ENCODE assay signal across 8 cellular contexts in genomic region chr17:59565171-59565958, GRCh38. TPM values are rescaled to one million over a fixed set of nuclear protein-coding genes. Genes with fewer than 3 reads are reported as not detected.
A peak's percentile ranks its signal among the peaks of the same experiment; 100 is the strongest.
DNase-seq lines count a peak whose midpoint lies in the region; ATAC-seq and TF ChIP-seq lines count a peak whose summit lies in the region.

A gene with protein sequence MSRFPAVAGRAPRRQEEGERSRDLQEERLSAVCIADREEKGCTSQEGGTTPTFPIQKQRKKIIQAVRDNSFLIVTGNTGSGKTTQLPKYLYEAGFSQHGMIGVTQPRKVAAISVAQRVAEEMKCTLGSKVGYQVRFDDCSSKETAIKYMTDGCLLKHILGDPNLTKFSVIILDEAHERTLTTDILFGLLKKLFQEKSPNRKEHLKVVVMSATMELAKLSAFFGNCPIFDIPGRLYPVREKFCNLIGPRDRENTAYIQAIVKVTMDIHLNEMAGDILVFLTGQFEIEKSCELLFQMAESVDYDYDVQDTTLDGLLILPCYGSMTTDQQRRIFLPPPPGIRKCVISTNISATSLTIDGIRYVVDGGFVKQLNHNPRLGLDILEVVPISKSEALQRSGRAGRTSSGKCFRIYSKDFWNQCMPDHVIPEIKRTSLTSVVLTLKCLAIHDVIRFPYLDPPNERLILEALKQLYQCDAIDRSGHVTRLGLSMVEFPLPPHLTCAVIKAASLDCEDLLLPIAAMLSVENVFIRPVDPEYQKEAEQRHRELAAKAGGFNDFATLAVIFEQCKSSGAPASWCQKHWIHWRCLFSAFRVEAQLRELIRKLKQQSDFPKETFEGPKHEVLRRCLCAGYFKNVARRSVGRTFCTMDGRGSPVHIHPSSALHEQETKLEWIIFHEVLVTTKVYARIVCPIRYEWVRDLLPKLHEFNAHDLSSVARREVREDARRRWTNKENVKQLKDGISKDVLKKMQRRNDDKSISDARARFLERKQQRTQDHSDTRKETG (plus strand): TSS chr17:59565610. CDS start chr17:59565672, 62 bp downstream.

- no peaks in the 10 kb centered on the region for H3K36me3 ChIP-seq in PC-3 (ENCODE audit: low read depth, low read length)

- H3K9ac ChIP-seq in PC-3 (ENCODE audit: low read length): peak within 1 kb of the TSS; percentile 59

- intact Hi-C loops in PC-3 (cut with micrococcal nuclease): loop anchor here (1.0 kb wide), 1 partner anchor 54 kb away; the partner anchor contains the start of gene CLTC

- peaks cover 8% of the 10 kb centered on the region for H3K4me1 ChIP-seq in PC-3 (ENCODE audit: insufficient read depth, low read length)

- no peaks in the 10 kb centered on the region for H3K9me2 ChIP-seq in PC-3 (replicated peaks; ENCODE audit: low read length)

- no peaks in the 10 kb centered on the region for H3K27me3 ChIP-seq in PC-3 (ENCODE audit: low read length)

- no TSS peak for BruUV-seq in PC-3 (replicated peaks; lab: Mats Ljungman, UMichigan)

- peak within 1 kb of the TSS; percentile 95 for H3K4me3 ChIP-seq in Jurkat, Clone E6-1 (ENCODE audit: low read length)
- peak within 1 kb of the TSS; percentile 95 for H3K4me3 ChIP-seq in PC-3 (ENCODE audit: low read length)
- peak within 1 kb of the TSS; percentile 100 for H3K4me3 ChIP-seq in epithelial cell of proximal tubule (ENCODE audit: low read depth, low read length)

- H4K20me1 ChIP-seq in PC-3 (ENCODE audit: low read length): no peaks in the 10 kb centered on the region; the same call in 1 of the 2 replicates

- in situ Hi-C loops in Caki2 (cut with HindIII; ENCODE audit: low pct_unique_long_range_greater_than_20kb, low sequenced_read_pairs): no loop called here

- peak within 1 kb of the TSS; percentile 88 for H3K4me2 ChIP-seq in PC-3 (ENCODE audit: low read length)

- DNase-seq in Caki2 (ENCODE audit: low read depth) (peak; percentile 93), PC-3 (peak; percentile 91), activated T-cell treated with anti-CD3 and anti-CD28 coated beads for 48 hours (ENCODE audit: low read depth) (peak; percentile 90), epithelial cell of proximal tubule (ENCODE audit: low read depth) (peak; percentile 58), mucosa of gallbladder (ENCODE audit: low spot score) (peak; percentile 95)
- peak; percentile 91 for DNase-seq in Jurkat, Clone E6-1 (ENCODE audit: low read depth, low spot score)
- DNase-seq in stimulated activated CD8-positive, alpha-beta memory T cell treated with anti-CD3 and anti-CD28 coated beads, Interleukin-4, amount 100 ng/mL, for 24 hours (ENCODE audit: low read depth): peak; percentile 91

- no peaks in the 10 kb centered on the region for H3K9me3 ChIP-seq in PC-3 (ENCODE audit: low read length)

- POLR2A ChIA-PET in PC-3 (lab: Charles Lee; ENCODE audit: unreplicated experiment): interaction anchor here (0.6 kb wide), 2 partner anchors 53 to 564 kb away, joined by 3 to 4 read pairs; no protein-coding TSS in a partner anchor

- H3K27ac ChIP-seq in PC-3 (ENCODE audit: low read length): no peak within 1 kb of the TSS; the same call in 1 of the 2 replicates

- peaks cover 17% of the 10 kb centered on the region for H3K79me2 ChIP-seq in PC-3 (ENCODE audit: low read length)

- H3F3A ChIP-seq in PC-3 (ENCODE audit: low read length, unreplicated experiment): no peaks in the 10 kb centered on the region

- TF ChIP-seq CTCF in PC-3 (conservative IDR thresholded peaks at IDR 0.05; ENCODE audit: low read depth, low read length) (no peak), epithelial cell of proximal tubule (conservative IDR thresholded peaks at IDR 0.05; ENCODE audit: low read depth, low read length) (no peak)

- ATAC-seq in GM21528 (IDR thresholded peaks at IDR 0.05; ENCODE audit: low FRiP score, unreplicated experiment) (peak; percentile 74), PC-3 (peak; percentile 82)

- CTCF ChIA-PET in PC-3 (lab: Charles Lee): no interaction called here

- H2AFZ ChIP-seq in PC-3 (ENCODE audit: low read length): peak within 1 kb of the TSS; percentile 100

RNA-seq across cellular contexts. Expression of the gene that starts here (rescaled TPM):
- total RNA-seq in Caki2 (2014; rRNA removed; shearing (Covaris generic); ENCODE audit: low replicate concordance): 60.7 and 65.8 TPM in 2 replicates
- polyA plus RNA-seq in Jurkat, Clone E6-1 (2012; ENCODE audit: insufficient read depth, insufficient read length): 32.9 TPM
- total RNA-seq in PC-3 (2014; rRNA removed) (36.6 and 38.9 TPM in 2 replicates), epithelial cell of proximal tubule (26.5 and 39.7 TPM in 2 replicates), mucosa of gallbladder (33.2 TPM)
